20 cellular contexts compared by ENCODE assay signal in the genomic region with DNA sequence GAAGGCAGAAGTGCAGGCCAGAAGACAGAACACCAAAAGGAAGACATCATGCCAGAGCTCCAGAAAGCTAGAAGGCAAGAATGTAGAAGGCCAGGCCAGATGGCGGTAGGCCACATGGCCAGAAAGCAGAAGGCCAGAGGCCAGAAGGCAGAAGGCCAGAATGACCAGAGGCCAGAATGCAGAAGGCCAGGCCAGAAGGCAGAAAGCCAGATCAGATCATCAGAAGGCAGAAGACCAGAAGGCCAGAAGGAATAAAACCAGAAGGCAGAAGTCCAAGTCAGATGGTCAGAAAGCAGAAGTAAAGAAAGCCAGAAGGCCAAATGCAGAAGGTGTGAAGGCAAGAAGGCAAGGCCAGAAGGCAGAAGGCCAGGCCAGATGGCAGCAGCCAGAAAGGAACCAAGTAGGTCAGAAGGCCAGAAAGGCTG.
"Had no signal": no experiment of that assay in that cellular context is flagged by ENCODE, and none has a peak within 500 bp of the region (broad histone marks: within the 10 kb centered on the region; RNA-seq: fewer than 3 reads in every experiment).

No MANE protein-coding gene starts in this region.

- H3K36me3 ChIP-seq: ascending aorta, breast epithelium, esophagus muscularis mucosa, lower lobe of right lung, neutrophil, spleen, upper lobe of right lung had no signal

- H3K27me3 ChIP-seq: ascending aorta, breast epithelium, esophagus muscularis mucosa, neutrophil, spleen, upper lobe of right lung had no signal

- H3K9me3 ChIP-seq: neutrophil, upper lobe of right lung had no signal

- ATAC-seq: activated CD4-positive, CD25-positive, alpha-beta regulatory T cell treated with anti-CD3 and anti-CD28 coated beads, Interleukin-2, amount 50 U/mL, for 24 hours; activated CD8-positive, alpha-beta T cell treated with anti-CD3 and anti-CD28 coated beads, Interleukin-2, amount 10 ng/mL, durations not matched to agents 7 days and 5 days; lower lobe of right lung; natural killer cell treated with Interleukin-12 subunit alpha and Interleukin-12 subunit beta and Interleukin-15 and Interleukin-18, amount 100 ng/mL, for 72 hours; stimulated activated naive B cell treated with anti-CD40 and anti-IgM and Interleukin-4, amounts not matched to agents 10 μg/mL and 1 μg/mL and 100 μg/mL, for 72 hours; upper lobe of right lung had no signal

- H3K4me3 ChIP-seq: ascending aorta, breast epithelium, esophagus muscularis mucosa, lower lobe of right lung, spleen, upper lobe of right lung had no signal

- DNase-seq: activated CD4-positive, alpha-beta T cell treated with anti-CD3 and anti-CD28 coated beads, Interleukin-2, amount 10 ng/mL, durations not matched to agents 7 days and 5 days; activated CD8-positive, alpha-beta T cell treated with anti-CD3 and anti-CD28 coated beads, Interleukin-2, amount 10 ng/mL, durations not matched to agents 7 days and 5 days; activated effector memory CD4-positive, alpha-beta T cell treated with Interleukin-2 at 50 U/mL for 16 hours; activated naive CD4-positive, alpha-beta T cell treated with anti-CD3 and anti-CD28 coated beads, Interleukin-2, amount 50 U/mL, for 16 hours; activated T-cell treated with anti-CD3 and anti-CD28 coated beads, Interleukin-2, amount 50 U/mL, for 24 hours; cerebellar nuclear complex; effector CD8-positive, alpha-beta T cell; left cardiac atrium; lower lobe of right lung; spleen; stimulated activated CD4-positive, alpha-beta T cell treated with anti-CD3 and anti-CD28 coated beads, Interleukin-4, amount 100 ng/mL, for 4 hours; stimulated activated naive B cell treated with anti-CD40 and anti-IgM and Interleukin-4, amounts not matched to agents 10 μg/mL and 1 μg/mL and 100 μg/mL, for 72 hours; T-cell; upper lobe of right lung had no signal
